In genomic region chr14:31950760-31951637, GRCh38 we compare ENCODE assay signal across 8 cellular contexts.
DNase-seq lines count a peak whose midpoint lies in the region; ATAC-seq and TF ChIP-seq lines count a peak whose summit lies in the region.

No MANE protein-coding gene starts in this region.

- no peaks in the 10 kb centered on the region for H4K20me1 ChIP-seq in osteoblast (ENCODE audit: insufficient read depth, low read length)

- H2AFZ ChIP-seq in osteoblast (ENCODE audit: low read length): no peak overlapping the region

- peaks cover 12% of the 10 kb centered on the region for H3K27me3 ChIP-seq in osteoblast (ENCODE audit: insufficient read depth, low read length)

- H3K4me3 ChIP-seq in osteoblast (ENCODE audit: insufficient read depth, low read length): no peak overlapping the region

- no peak overlapping the region for H3K27ac ChIP-seq in osteoblast (ENCODE audit: low read depth, low read length)

- DNase-seq in DMS153 (lab: John Stamatoyannopoulos, UW): peak; percentile 90
- peak; percentile 48 for DNase-seq in NCI-H2227 treated with DMSO at 0.1 percent for 48 hours (lab: John Stamatoyannopoulos, UW)
- peak; percentile 10 for DNase-seq in dermis blood vessel endothelial cell
- DNase-seq in mucosa of gallbladder (ENCODE audit: low spot score): peak; percentile 47
- DNase-seq in central memory CD4-positive, alpha-beta T cell: no peak
- no peak for DNase-seq in mesenteric fat pad (ENCODE audit: low spot score)
- no peak for DNase-seq in osteoblast (ENCODE audit: insufficient read length, low spot score, missing footprints)

- H3K4me1 ChIP-seq in osteoblast (ENCODE audit: insufficient read depth, low read length): no peaks in the 10 kb centered on the region

- H3K4me2 ChIP-seq in osteoblast (ENCODE audit: insufficient read depth, low read length): no peak overlapping the region

- no peaks in the 10 kb centered on the region for H3K36me3 ChIP-seq in osteoblast (ENCODE audit: insufficient read depth, low read length)

- ATAC-seq in HG03378 (IDR thresholded peaks at IDR 0.05; ENCODE audit: unreplicated experiment): no peak

- H3K79me2 ChIP-seq in osteoblast (ENCODE audit: insufficient read depth, low read length): no peaks in the 10 kb centered on the region

- TF ChIP-seq CTCF in osteoblast (IDR thresholded peaks at IDR 0.05; ENCODE audit: extremely low read depth, low read depth, low read length): no peak

- no peaks in the 10 kb centered on the region for H3K9me3 ChIP-seq in osteoblast (ENCODE audit: low read depth, low read length)

Comparison
In these comparisons a context has a peak if more than half of its experiments do, and no peak if none do; other contexts are left out.
1. DNase-seq: peak in DMS153 (single experiment), NCI-H2227 treated with DMSO at 0.1 percent for 48 hours (single experiment), dermis blood vessel endothelial cell (single experiment) and mucosa of gallbladder (single experiment); none in central memory CD4-positive, alpha-beta T cell (single experiment), mesenteric fat pad (single experiment) and osteoblast (single experiment).